Comparison of ENCODE assay signal across 8 cellular contexts in the genomic region with DNA sequence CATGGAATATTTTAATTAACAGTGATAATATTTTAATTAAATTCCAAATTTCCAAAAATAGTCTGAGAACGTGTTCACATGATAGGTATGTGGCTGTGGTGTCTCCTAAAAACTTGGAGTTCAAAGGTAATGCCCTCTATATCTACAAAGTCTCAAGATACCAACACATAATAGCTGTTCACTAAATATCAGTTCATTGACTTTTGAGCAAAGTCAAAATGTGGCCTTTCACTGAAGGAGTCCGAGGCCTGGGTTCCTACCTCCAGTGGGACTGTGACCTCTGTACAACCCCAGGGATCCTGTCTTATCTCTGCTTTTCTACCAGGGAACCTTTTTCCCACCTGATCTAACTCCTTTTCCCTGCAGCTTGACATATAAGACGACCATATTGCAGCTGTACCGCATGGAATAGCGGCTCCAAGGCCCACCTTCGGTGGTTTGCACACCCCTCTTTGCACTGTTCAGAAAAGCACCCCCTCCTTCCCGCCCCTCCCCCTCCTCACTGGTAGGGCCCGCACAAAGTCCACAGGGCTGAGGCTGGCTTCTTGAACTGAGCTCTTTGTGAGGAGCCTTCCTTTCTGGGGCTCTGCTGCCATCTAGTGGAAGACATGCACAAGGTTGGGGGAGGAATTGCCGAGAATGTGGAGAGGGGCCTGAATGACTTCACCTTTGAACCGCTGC. TPM values are rescaled to one million over a fixed set of nuclear protein-coding genes. Genes with fewer than 3 reads are reported as not detected.
A peak's percentile ranks its signal among the peaks of the same experiment; 100 is the strongest.
DNase-seq lines count a peak whose midpoint lies in the region; ATAC-seq and TF ChIP-seq lines count a peak whose summit lies in the region.

No MANE protein-coding gene starts in this region.

- peaks cover 62% of the 10 kb centered on the region for H3K4me1 Mint-ChIP-seq in activated CD4-positive, alpha-beta T cell treated with anti-CD3 and anti-CD28 coated beads for 36 hours

- H3K4me3 Mint-ChIP-seq in activated CD4-positive, alpha-beta T cell treated with anti-CD3 and anti-CD28 coated beads for 36 hours = peak overlapping the region; percentile 95

- no peak overlapping the region for H3K4me3 ChIP-seq in choroid plexus epithelial cell (ENCODE audit: low read depth, low read length)

- H3K36me3 Mint-ChIP-seq in activated CD4-positive, alpha-beta T cell treated with anti-CD3 and anti-CD28 coated beads for 36 hours (ENCODE audit: low read depth) = peaks cover 79% of the 10 kb centered on the region

- peak overlapping the region; percentile 99 for H3K27ac Mint-ChIP-seq in activated CD4-positive, alpha-beta T cell treated with anti-CD3 and anti-CD28 coated beads for 36 hours

- CTCF ChIA-PET in activated CD4-positive, alpha-beta T cell treated with anti-CD3 and anti-CD28 coated beads for 36 hours (lab: Charles Lee) = interaction anchor here (0.6 to 8.6 kb wide), 75 partner anchors 9 to 516 kb away, joined by 3 to 109 read pairs (median 6); no protein-coding TSS in a partner anchor

- H3K27me3 Mint-ChIP-seq in activated CD4-positive, alpha-beta T cell treated with anti-CD3 and anti-CD28 coated beads for 36 hours = no peaks in the 10 kb centered on the region

- H3K9me3 Mint-ChIP-seq in activated CD4-positive, alpha-beta T cell treated with anti-CD3 and anti-CD28 coated beads for 36 hours (ENCODE audit: low read depth) = no peaks in the 10 kb centered on the region

- ATAC-seq in HG02759 (IDR thresholded peaks at IDR 0.05; ENCODE audit: unreplicated experiment) (peak; percentile 30), left colon (peak; percentile 34), GM19023 (IDR thresholded peaks at IDR 0.05; ENCODE audit: unreplicated experiment) (no peak)
- ATAC-seq in activated CD4-positive, alpha-beta T cell treated with anti-CD3 and anti-CD28 coated beads for 36 hours = peak; percentile 39

- POLR2A ChIA-PET in activated CD4-positive, alpha-beta T cell treated with anti-CD3 and anti-CD28 coated beads for 36 hours (lab: Charles Lee) = interaction anchor here (0.6 to 2.6 kb wide), 19 partner anchors 8 to 403 kb away, joined by 3 to 12 read pairs (median 4); a partner anchor contains a TSS

- peak; percentile 98 for TF ChIP-seq CTCF in choroid plexus epithelial cell (conservative IDR thresholded peaks at IDR 0.05; ENCODE audit: low read depth, low read length)

- intact Hi-C loops in activated CD4-positive, alpha-beta T cell treated with anti-CD3 and anti-CD28 coated beads for 36 hours (cut with DNase I, micrococcal nuclease) = loop anchor here (1.0 kb wide), 6 partner anchors 8 to 391 kb away; no protein-coding TSS in a partner anchor
- intact Hi-C loops in left colon (cut with DNase I, micrococcal nuclease) = loop anchor here in 1 of 2 donors (5.0 to 10.0 kb wide), 4 partner anchors 169 to 402 kb away; a partner anchor contains a TSS

- DNase-seq in DMS79 (lab: John Stamatoyannopoulos, UW) (peak; percentile 80), NCI-H345 treated with DMSO at 0.1 percent for 48 hours (lab: John Stamatoyannopoulos, UW; ENCODE audit: unreplicated experiment) (peak; percentile 56), choroid plexus epithelial cell (ENCODE audit: low read depth) (peak; percentile 93), left colon (peak; percentile 90)
- DNase-seq in activated CD4-positive, alpha-beta T cell treated with anti-CD3 and anti-CD28 coated beads for 36 hours = peak; percentile 93
- peak; percentile 83 to 89 for DNase-seq in stimulated activated CD4-positive, alpha-beta T cell treated with anti-CD3 and anti-CD28 coated beads, Interleukin-2, amount 100 ng/mL, for 24 hours

RNA-seq across cellular contexts. Expression of a gene that starts 3.1 kb away (rescaled TPM):
- total RNA-seq in activated CD4-positive, alpha-beta T cell treated with anti-CD3 and anti-CD28 coated beads for 36 hours = 100 to 1,000 TPM; 357 to 369 TPM
- 100 to 1,000 TPM in 1 of 2 donors, 10 to 100 TPM in 1; 97.7 to 106 TPM for total RNA-seq in left colon

RNA-seq across cellular contexts. Expression of a gene that starts 44.3 kb away (rescaled TPM):
- 1 to 10 TPM; 7.1 to 8.4 TPM for total RNA-seq in activated CD4-positive, alpha-beta T cell treated with anti-CD3 and anti-CD28 coated beads for 36 hours
- 10 to 100 TPM; 13.0 to 14.4 TPM for total RNA-seq in left colon
